Comparison of ENCODE assay signal across 23 cellular contexts in the genomic region with DNA sequence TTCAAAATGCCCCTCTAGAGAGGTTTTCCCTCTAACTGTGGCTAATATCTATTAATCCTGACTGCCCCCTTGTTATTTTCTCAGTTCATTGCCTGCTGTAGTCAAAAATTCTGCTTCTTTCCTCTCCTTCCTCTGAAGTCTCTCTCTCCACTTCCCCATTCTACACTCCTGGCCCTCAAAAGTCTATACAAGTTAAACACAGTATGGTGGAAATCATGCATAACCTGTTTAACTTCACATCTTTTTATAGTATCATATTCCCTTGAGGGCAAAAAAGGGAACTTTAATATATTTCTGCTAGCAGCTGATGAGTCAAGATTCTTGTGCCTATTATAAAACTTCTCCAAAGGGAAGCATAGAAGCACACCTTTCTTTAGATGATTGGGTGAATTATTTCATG. TPM values are rescaled to one million over a fixed set of nuclear protein-coding genes. Genes with fewer than 3 reads are reported as not detected.
DNase-seq lines count a peak whose midpoint lies in the region; ATAC-seq and TF ChIP-seq lines count a peak whose summit lies in the region.
"Had no signal": no experiment of that assay in that cellular context is flagged by ENCODE, and none has a peak within 500 bp of the region (broad histone marks: within the 10 kb centered on the region; RNA-seq: fewer than 3 reads in every experiment).

No MANE protein-coding gene starts in this region.

- no peaks in the 10 kb centered on the region for H3K4me1 Mint-ChIP-seq in stimulated activated naive CD8-positive, alpha-beta T cell treated with anti-CD3 and anti-CD28 coated beads, Interleukin-15, amount 100 ng/mL, for 72 hours

- peak; percentile 28 for ATAC-seq in stimulated activated naive CD8-positive, alpha-beta T cell treated with anti-CD3 and anti-CD28 coated beads, Interleukin-15, Interleukin-2, amounts not matched to agents 100 U/mL and 50 U/mL, for 24 hours
- ATAC-seq in stimulated activated naive CD8-positive, alpha-beta T cell treated with anti-CD3 and anti-CD28 coated beads, Interleukin-15, amount 100 ng/mL, for 72 hours: no peak
- peak; percentile 88 for ATAC-seq in foreskin keratinocyte
- no peak for ATAC-seq in GM21360 (IDR thresholded peaks at IDR 0.05; ENCODE audit: unreplicated experiment)
- ATAC-seq: A549, heart left ventricle, K562, T-cell had no signal

- H3K4me3 Mint-ChIP-seq in stimulated activated naive CD8-positive, alpha-beta T cell treated with anti-CD3 and anti-CD28 coated beads, Interleukin-15, amount 100 ng/mL, for 72 hours: no peak overlapping the region
- H3K4me3 Mint-ChIP-seq: CD4-positive, alpha-beta T cell; T-cell had no signal

- POLR2A ChIA-PET in OCI-LY7 (lab: Charles Lee): interaction anchor here (1.2 to 1.6 kb wide), 4 partner anchors 11 to 21 kb away, joined by 3 to 5 read pairs (median 4); no protein-coding TSS in a partner anchor
- POLR2A ChIA-PET in GM10248 (lab: Yijun Ruan, JAX): no interaction called here

- no peaks in the 10 kb centered on the region for H3K27me3 ChIP-seq in foreskin keratinocyte
- H3K27me3 ChIP-seq: Peyer's patch, sigmoid colon, transverse colon had no signal

- no peak for DNase-seq in stimulated activated naive CD8-positive, alpha-beta T cell treated with anti-CD3 and anti-CD28 coated beads, Interleukin-15, Interleukin-2, amounts not matched to agents 100 U/mL and 50 U/mL, for 24 hours
- DNase-seq in stimulated activated naive CD8-positive, alpha-beta T cell treated with anti-CD3 and anti-CD28 coated beads, Interleukin-15, amount 100 ng/mL, for 72 hours: no peak
- DNase-seq in OCI-LY7 (ENCODE audit: low spot score): peak; percentile 72
- peak; percentile 66 to 85 for DNase-seq in foreskin keratinocyte
- DNase-seq in GM10248 (ENCODE audit: extremely low spot score): no peak
- DNase-seq in NCI-H446 (lab: John Stamatoyannopoulos, UW): no peak
- DNase-seq in NCI-H146 treated with DMSO at 0.1 percent for 48 hours (lab: John Stamatoyannopoulos, UW; ENCODE audit: unreplicated experiment): no peak
- DNase-seq: activated effector memory CD4-positive, alpha-beta T cell treated with anti-CD3 and anti-CD28 coated beads, Interleukin-2, amount 50 U/mL, for 16 hours; CD4-positive, alpha-beta T cell; heart left ventricle; islet precursor cell; midbrain; NCI-H1417; nucleus accumbens; Peyer's patch; sigmoid colon; stimulated activated CD4-positive, alpha-beta T cell treated with anti-CD3 and anti-CD28 coated beads, Interleukin-4, amount 100 ng/mL, for 24 hours; T-cell; transverse colon had no signal

- intact Hi-C loops in OCI-LY7 (cut with micrococcal nuclease; ENCODE audit: unreplicated experiment): no loop called here

- H3K27ac ChIP-seq in OCI-LY7 (ENCODE audit: low read depth, low read length, poor library complexity, severe bottlenecking) (peak overlapping the region; percentile 29), foreskin keratinocyte (peak overlapping the region; percentile 14)
- H3K27ac ChIP-seq: A549, heart left ventricle, Peyer's patch, sigmoid colon, transverse colon had no signal

- peak overlapping the region; percentile 47 for H3K4me2 ChIP-seq in OCI-LY7 (ENCODE audit: low read length)
- H3K4me2 ChIP-seq: A549 had no signal

- H3K27me3 Mint-ChIP-seq in stimulated activated naive CD8-positive, alpha-beta T cell treated with anti-CD3 and anti-CD28 coated beads, Interleukin-15, amount 100 ng/mL, for 72 hours: peaks cover 26% of the 10 kb centered on the region

- H3K27ac Mint-ChIP-seq in stimulated activated naive CD8-positive, alpha-beta T cell treated with anti-CD3 and anti-CD28 coated beads, Interleukin-15, amount 100 ng/mL, for 72 hours: no peak overlapping the region
- H3K27ac Mint-ChIP-seq: CD4-positive, alpha-beta T cell; T-cell had no signal

- no peaks in the 10 kb centered on the region for H3K79me2 ChIP-seq in OCI-LY7 (ENCODE audit: insufficient read depth, low read depth, low read length)

- no peaks in the 10 kb centered on the region for H3K36me3 ChIP-seq in OCI-LY7 (ENCODE audit: insufficient read depth, low read length)
- H3K36me3 ChIP-seq: HAP-1, heart left ventricle, Peyer's patch, sigmoid colon, transverse colon had no signal

- CTCF ChIA-PET in OCI-LY7 (lab: Charles Lee; ENCODE audit: unreplicated experiment) (no interaction called here), GM10248 (lab: Yijun Ruan, JAX) (interaction anchor here (1.2 kb wide), 1 partner anchor 21 kb away, joined by 7 read pairs; no protein-coding TSS in a partner anchor)

- no TSS peak for BruUV-seq in OCI-LY7 (replicated peaks; lab: Mats Ljungman, UMichigan)

- H3K4me1 ChIP-seq in OCI-LY7 (ENCODE audit: insufficient read depth, low read length, poor library complexity, severe bottlenecking) (peaks cover 21% of the 10 kb centered on the region), foreskin keratinocyte (peaks cover 20% of the 10 kb centered on the region)
- H3K4me1 ChIP-seq: A549, HAP-1, heart left ventricle, Peyer's patch, sigmoid colon had no signal

- no peaks in the 10 kb centered on the region for H4K20me1 ChIP-seq in OCI-LY7 (ENCODE audit: insufficient read depth, low read length)

- no peaks in the 10 kb centered on the region for H3K9me2 ChIP-seq in OCI-LY7 (ENCODE audit: insufficient read depth, low read length)

- no peaks in the 10 kb centered on the region for H3K9me3 ChIP-seq in OCI-LY7 (ENCODE audit: low read length)
- H3K9me3 ChIP-seq: A549, HAP-1, heart left ventricle, Peyer's patch, sigmoid colon, transverse colon had no signal

- peak overlapping the region; percentile 62; the same call in 1 of the 2 replicates for H2AFZ ChIP-seq in OCI-LY7 (ENCODE audit: low read length)

- H3K9me3 Mint-ChIP-seq in stimulated activated naive CD8-positive, alpha-beta T cell treated with anti-CD3 and anti-CD28 coated beads, Interleukin-15, amount 100 ng/mL, for 72 hours: no peaks in the 10 kb centered on the region
- H3K9me3 Mint-ChIP-seq: CD4-positive, alpha-beta T cell; T-cell had no signal

- H3K4me3 ChIP-seq in OCI-LY7 (ENCODE audit: low read depth, low read length, poor library complexity, severe bottlenecking): peak overlapping the region; percentile 9
- H3K4me3 ChIP-seq: A549, HAP-1, heart left ventricle, K562, Peyer's patch, sigmoid colon, transverse colon had no signal

- TF ChIP-seq CTCF in OCI-LY7 (conservative IDR thresholded peaks at IDR 0.05; ENCODE audit: low read length): no peak
- no peak for TF ChIP-seq CTCF in foreskin keratinocyte (conservative IDR thresholded peaks at IDR 0.05)
- TF ChIP-seq CTCF in GM10248 (IDR thresholded peaks at IDR 0.05; ENCODE audit: control extremely low read depth, extremely low read depth, low read depth, missing control alignments): no peak

RNA-seq across cellular contexts. Expression of gene GRIP1, which starts 16.7 kb away (rescaled TPM):
- 0.70 and 7.6 TPM in 2 replicates for total RNA-seq in OCI-LY7 (2014; rRNA removed; shearing (Covaris generic))
- total RNA-seq in OCI-LY7 (2022): 1.9 and 4.1 TPM in 2 replicates
- 4.9 and 6.8 TPM in 2 replicates for total RNA-seq in foreskin keratinocyte
- 0.44 and 0.59 TPM in 2 replicates for polyA plus RNA-seq in foreskin keratinocyte

Comparison
In these comparisons a context has a peak if more than half of its experiments do, and no peak if none do; other contexts are left out.
1. ATAC-seq: peak in stimulated activated naive CD8-positive, alpha-beta T cell treated with anti-CD3 and anti-CD28 coated beads, Interleukin-15, Interleukin-2, amounts not matched to agents 100 U/mL and 50 U/mL, for 24 hours (single experiment) and foreskin keratinocyte (single experiment); none in stimulated activated naive CD8-positive, alpha-beta T cell treated with anti-CD3 and anti-CD28 coated beads, Interleukin-15, amount 100 ng/mL, for 72 hours (single experiment) and GM21360 (single experiment).
2. DNase-seq: peak in OCI-LY7 (single experiment) and foreskin keratinocyte (2 of 2); none in stimulated activated naive CD8-positive, alpha-beta T cell treated with anti-CD3 and anti-CD28 coated beads, Interleukin-15, Interleukin-2, amounts not matched to agents 100 U/mL and 50 U/mL, for 24 hours (single experiment), stimulated activated naive CD8-positive, alpha-beta T cell treated with anti-CD3 and anti-CD28 coated beads, Interleukin-15, amount 100 ng/mL, for 72 hours (0 of 2), GM10248 (single experiment), NCI-H446 (0 of 2) and NCI-H146 treated with DMSO at 0.1 percent for 48 hours (single experiment).